15 cellular contexts compared by ENCODE assay signal in the genomic region with DNA sequence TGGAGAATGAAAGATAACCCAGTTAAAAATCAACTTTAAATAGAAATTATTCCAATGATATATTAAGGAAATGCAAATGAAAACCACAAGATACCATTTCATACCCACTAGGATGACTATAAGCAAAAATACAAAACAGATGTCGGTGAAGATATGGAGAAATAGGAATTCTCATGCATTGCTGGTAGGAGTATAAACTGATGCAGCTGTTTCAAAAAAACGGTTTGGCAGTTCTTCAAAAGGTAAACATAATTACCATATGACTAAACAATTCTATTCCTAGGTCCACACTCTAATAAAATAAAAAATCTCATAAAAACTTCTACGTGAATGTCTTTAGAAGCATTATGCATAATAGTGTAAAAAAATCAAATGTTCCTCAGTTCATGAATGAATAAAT.
"Had no signal": no experiment of that assay in that cellular context is flagged by ENCODE, and none has a peak within 500 bp of the region (broad histone marks: within the 10 kb centered on the region; RNA-seq: fewer than 3 reads in every experiment).

No MANE protein-coding gene starts in this region.

- DNase-seq: activated CD4-positive, alpha-beta T cell treated with anti-CD3 and anti-CD28 coated beads for 1 hour; activated CD4-positive, alpha-beta T cell treated with anti-CD3 and anti-CD28 coated beads, Interleukin-2, amount 50 U/mL, for 48 hours; activated naive CD4-positive, alpha-beta T cell treated with anti-CD3 and anti-CD28 coated beads for 36 hours; body of pancreas; caudate nucleus; effector CD4-positive, alpha-beta T cell; hippocampal formation; kidney; left lung; naive thymus-derived CD8-positive, alpha-beta T cell; sigmoid colon; stimulated activated CD4-positive, alpha-beta T cell treated with anti-CD3 and anti-CD28 coated beads, Interleukin-12 subunit alpha, Interleukin-12 subunit beta, amount 100 ng/mL, for 4 hours; stimulated activated CD4-positive, alpha-beta T cell treated with anti-CD3 and anti-CD28 coated beads, Interleukin-2, amount 100 ng/mL, for 24 hours; T1000 had no signal

- H3K27me3 ChIP-seq: body of pancreas, left lung, sigmoid colon had no signal

- H3K4me3 ChIP-seq: body of pancreas, left lung, sigmoid colon had no signal

- H3K27ac ChIP-seq: body of pancreas, left lung, parathyroid adenoma, sigmoid colon had no signal

- H3K9me3 ChIP-seq: body of pancreas, sigmoid colon had no signal

- H3K36me3 ChIP-seq: left lung, sigmoid colon had no signal

- H3K4me1 ChIP-seq: body of pancreas, left lung, parathyroid adenoma, sigmoid colon had no signal
